8 cellular contexts compared by ENCODE assay signal in genomic region chr5:178279723-178280438, GRCh38. TPM values are rescaled to one million over a fixed set of nuclear protein-coding genes. Genes with fewer than 3 reads are reported as not detected.
DNase-seq lines count a peak whose midpoint lies in the region; ATAC-seq and TF ChIP-seq lines count a peak whose summit lies in the region.

No MANE protein-coding gene starts in this region.

- CTCF ChIA-PET in mammary epithelial cell (lab: Charles Lee; ENCODE audit: low non-redundant PET): interaction anchor here (0.7 kb wide), 1 partner anchor 345 kb away, joined by 3 read pairs; no protein-coding TSS in a partner anchor

- BruUV-seq in mammary epithelial cell (replicated peaks; lab: Mats Ljungman, UMichigan): no TSS peak

- DNase-seq in AG08396 (ENCODE audit: low spot score) (peak; percentile 94), GM19238 (ENCODE audit: insufficient read length, low spot score) (peak; percentile 73), NB4 (ENCODE audit: low read depth) (peak; percentile 75), mammary epithelial cell (peak; percentile 51), iris pigment epithelial cell (ENCODE audit: low read depth) (peak; percentile 75)
- DNase-seq in stimulated activated CD4-positive, alpha-beta T cell treated with anti-CD3 and anti-CD28 coated beads, Interleukin-15, amount 100 ng/mL, for 1 hour (ENCODE audit: low read depth in 1 of 2, low spot score in 1 of 2): peak; percentile 12 to 35

- no peaks in the 10 kb centered on the region for H3K4me1 ChIP-seq in mammary epithelial cell (ENCODE audit: insufficient read depth, low read length)

- intact Hi-C loops in mammary epithelial cell (cut with micrococcal nuclease): loop anchor here (1.0 kb wide), 5 partner anchors 45 to 1214 kb away; partner anchors contain the start of gene ZNF354A

- no peaks in the 10 kb centered on the region for H3K79me2 ChIP-seq in mammary epithelial cell (ENCODE audit: insufficient read depth, low read length)

- H3K27ac ChIP-seq in VCaP (no peak overlapping the region), mammary epithelial cell (ENCODE audit: insufficient read depth, low read depth, low read length) (no peak overlapping the region)

- no peak overlapping the region for H2AFZ ChIP-seq in mammary epithelial cell (ENCODE audit: low read depth, low read length)

- in situ Hi-C loops in mammary epithelial cell (cut with MboI; ENCODE audit: low sequenced_read_pairs in 2 of 2): loop anchor here (10.0 to 25.0 kb wide), 3 partner anchors 307 to 1215 kb away; partner anchors contain the start of gene COL23A1 (in 1 of the 2)

- H3K9ac ChIP-seq in mammary epithelial cell (ENCODE audit: insufficient read depth, low read length): no peak overlapping the region

- no peaks in the 10 kb centered on the region for H4K20me1 ChIP-seq in mammary epithelial cell (ENCODE audit: insufficient read depth, low read length)

- TF ChIP-seq CTCF in NB4 (IDR thresholded peaks at IDR 0.05; ENCODE audit: low read depth, low read length) (peak; percentile 81), VCaP (conservative IDR thresholded peaks at IDR 0.05) (peak; percentile 85), mammary epithelial cell (conservative IDR thresholded peaks at IDR 0.05 in 1 of 2, IDR thresholded peaks at IDR 0.05 in 1 of 2; ENCODE audit: extremely low read depth in 1 of 2, insufficient read depth in 1 of 2, low read depth in 1 of 2, low read length in 2 of 2) (peak; percentile 73 to 90)

- dilution Hi-C loops in mammary epithelial cell (cut with HindIII; ENCODE audit: low sequenced_read_pairs): loop anchor here (5.0 kb wide), 1 partner anchor 82 kb away; no protein-coding TSS in a partner anchor

- no peak overlapping the region for H3K4me2 ChIP-seq in mammary epithelial cell (ENCODE audit: insufficient read depth, low read depth, low read length)

- no peaks in the 10 kb centered on the region for H3K36me3 ChIP-seq in mammary epithelial cell (ENCODE audit: insufficient read depth, low read length)

- H3K9me3 ChIP-seq in mammary epithelial cell (replicated peaks; ENCODE audit: insufficient read depth, low read length): peaks cover 12% of the 10 kb centered on the region

- TF ChIP-seq POLR2A in NB4 (IDR thresholded peaks at IDR 0.05; ENCODE audit: extremely low read depth, insufficient read length): no peak

- 18% methylated on average over 31 of the region's 33 CpGs for WGBS in mammary epithelial cell (ENCODE audit: low coverage, missing lambda C conversion rate)

- ATAC-seq in GM19397 (IDR thresholded peaks at IDR 0.05; ENCODE audit: unreplicated experiment): no peak

- no peaks in the 10 kb centered on the region for H3K27me3 ChIP-seq in mammary epithelial cell (ENCODE audit: insufficient read depth, low read length)

- H3K4me3 ChIP-seq in NB4 (ENCODE audit: low read depth, low read length) (no peak overlapping the region), mammary epithelial cell (replicated peaks in 1 of 3; ENCODE audit: insufficient read depth in 1 of 3, low read depth in 2 of 3, low read length in 3 of 3) (no peak overlapping the region)

RNA-seq across cellular contexts. Expression of gene PHYKPL, which starts 47.3 kb away (rescaled TPM):
- 10 to 100 TPM; 14.8 to 25.2 TPM for total RNA-seq in mammary epithelial cell
- 9.6 TPM for polyA plus RNA-seq in mammary epithelial cell
- 12.2 TPM for polyA minus RNA-seq in mammary epithelial cell

Comparison
In these comparisons a context has a peak if more than half of its experiments do, and no peak if none do; other contexts are left out.
1. DNase-seq: peak in every context shown above with its lines; median percentile 94 in AG08396; 75 in NB4; 75 in iris pigment epithelial cell; 73 in GM19238; 51 in mammary epithelial cell; 24 in stimulated activated CD4-positive, alpha-beta T cell treated with anti-CD3 and anti-CD28 coated beads, Interleukin-15, amount 100 ng/mL, for 1 hour.